Comparison of ENCODE assay signal across 21 cellular contexts in the genomic region with DNA sequence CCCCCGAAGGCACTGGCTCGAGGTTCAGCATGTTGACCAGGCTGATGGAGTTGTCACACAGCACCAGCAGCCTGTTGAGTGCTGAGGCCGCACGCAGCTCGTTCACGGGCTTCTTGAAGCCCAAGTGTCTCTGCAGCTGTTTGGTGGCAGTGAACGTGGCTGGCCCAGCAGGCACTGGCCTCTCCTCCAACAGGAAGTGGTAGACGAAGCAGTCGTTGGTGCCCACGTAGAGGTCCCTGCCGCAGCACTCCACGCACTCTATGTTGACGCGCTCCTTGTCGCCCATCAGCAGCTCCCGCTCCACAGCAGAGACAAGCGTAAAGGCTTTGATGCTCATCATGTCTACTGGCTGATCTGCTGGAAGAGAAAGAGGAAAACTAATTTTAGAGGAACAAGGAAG.
"Had no signal": no experiment of that assay in that cellular context is flagged by ENCODE, and none has a peak within 500 bp of the region (broad histone marks: within the 10 kb centered on the region; RNA-seq: fewer than 3 reads in every experiment).

No MANE protein-coding gene starts in this region.

- H3K27me3 Mint-ChIP-seq: activated naive CD8-positive, alpha-beta T cell treated with anti-CD3 and anti-CD28 coated beads for 36 hours; central memory CD8-positive, alpha-beta T cell; stimulated activated naive B cell treated with anti-CD40 and anti-IgM and Interleukin-4, amounts not matched to agents 10 μg/mL and 1 μg/mL and 100 μg/mL, for 72 hours had no signal

- H3K27ac Mint-ChIP-seq: activated naive CD8-positive, alpha-beta T cell treated with anti-CD3 and anti-CD28 coated beads for 36 hours; endodermal cell; stimulated activated naive B cell treated with anti-CD40 and anti-IgM and Interleukin-4, amounts not matched to agents 10 μg/mL and 1 μg/mL and 100 μg/mL, for 72 hours had no signal

- H3K27ac ChIP-seq: coronary artery, esophagus squamous epithelium, gastrocnemius medialis, left ventricle myocardium inferior, sigmoid colon, upper lobe of left lung, WERI-Rb-1 had no signal

- H3K4me1 ChIP-seq: esophagus squamous epithelium had no signal

- DNase-seq: activated CD4-positive, alpha-beta T cell treated with anti-CD3 and anti-CD28 coated beads for 1 hour; activated CD4-positive, alpha-beta T cell treated with anti-CD3 and anti-CD28 coated beads, Interleukin-2, amount 50 U/mL, for 1 hour; activated CD8-positive, alpha-beta memory T cell treated with anti-CD3 and anti-CD28 coated beads for 24 hours; activated naive CD4-positive, alpha-beta T cell treated with Interleukin-2 at 50 U/mL for 16 hours; activated naive CD8-positive, alpha-beta T cell treated with anti-CD3 and anti-CD28 coated beads for 36 hours; activated T-cell treated with anti-CD3 and anti-CD28 coated beads, Interleukin-2, amount 50 U/mL, for 48 hours; endodermal cell; esophagus squamous epithelium; gastrocnemius medialis; hippocampal formation; left ventricle myocardium inferior; occipital lobe; sigmoid colon; stimulated activated CD4-positive, alpha-beta T cell treated with anti-CD3 and anti-CD28 coated beads, Interleukin-15, amount 100 ng/mL, for 24 hours; stimulated activated naive B cell treated with anti-CD40 and anti-IgM and Interleukin-4, amounts not matched to agents 10 μg/mL and 1 μg/mL and 100 μg/mL, for 72 hours; WERI-Rb-1 had no signal

- ATAC-seq: gastrocnemius medialis; stimulated activated naive B cell treated with anti-CD40 and anti-IgM and Interleukin-4, amounts not matched to agents 10 μg/mL and 1 μg/mL and 100 μg/mL, for 72 hours had no signal

- H3K4me3 ChIP-seq: coronary artery, esophagus squamous epithelium, gastrocnemius medialis, left ventricle myocardium inferior, sigmoid colon, smooth muscle cell, upper lobe of left lung had no signal

- H3K4me3 Mint-ChIP-seq: activated naive CD8-positive, alpha-beta T cell treated with anti-CD3 and anti-CD28 coated beads for 36 hours; central memory CD8-positive, alpha-beta T cell; endodermal cell; neural crest cell; stimulated activated naive B cell treated with anti-CD40 and anti-IgM and Interleukin-4, amounts not matched to agents 10 μg/mL and 1 μg/mL and 100 μg/mL, for 72 hours had no signal

- H3K9me3 ChIP-seq: esophagus squamous epithelium, gastrocnemius medialis, left ventricle myocardium inferior, sigmoid colon, upper lobe of left lung had no signal

- H3K9me3 Mint-ChIP-seq: activated naive CD8-positive, alpha-beta T cell treated with anti-CD3 and anti-CD28 coated beads for 36 hours; central memory CD8-positive, alpha-beta T cell; neural crest cell had no signal

- H3K27me3 ChIP-seq: esophagus squamous epithelium, gastrocnemius medialis, sigmoid colon, upper lobe of left lung had no signal

- H3K4me1 Mint-ChIP-seq: endodermal cell had no signal
